1 cellular context compared by ENCODE assay signal in the genomic region with DNA sequence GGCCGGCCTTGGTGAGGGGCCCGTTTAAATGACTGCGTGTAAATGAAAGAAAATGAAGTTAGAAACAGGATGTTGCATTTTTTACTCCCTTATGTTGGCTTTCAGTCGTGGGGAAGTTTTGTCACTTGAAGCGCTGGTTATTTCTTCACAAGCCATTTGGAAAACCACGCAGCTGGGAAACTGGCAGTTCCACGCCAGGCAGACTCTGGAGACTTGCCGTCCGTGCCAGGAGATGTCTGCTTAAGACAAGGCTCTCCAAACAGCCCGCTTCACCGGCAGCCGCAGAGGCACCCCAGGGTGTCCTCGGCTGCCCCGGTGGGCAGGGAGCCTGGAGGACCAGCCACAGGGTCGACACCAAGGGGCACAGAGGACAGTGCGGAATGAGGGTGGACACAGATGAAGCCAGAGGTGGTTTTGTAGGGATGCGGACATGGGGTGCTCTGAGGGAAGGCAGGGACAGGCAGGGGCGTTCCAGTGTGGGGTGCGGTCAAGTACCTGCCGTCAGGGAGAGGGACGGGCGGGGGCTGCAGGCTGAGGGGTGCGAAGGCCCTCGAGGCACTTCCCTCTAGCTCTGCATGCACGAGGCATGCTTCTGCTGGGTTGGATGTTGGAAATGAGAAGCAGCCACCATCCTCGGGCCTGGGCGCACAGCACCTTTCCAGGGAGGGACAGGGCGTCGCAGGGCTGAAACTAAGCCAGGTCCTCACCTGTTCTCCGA.
A peak's percentile ranks its signal among the peaks of the same experiment; 100 is the strongest.
TF ChIP-seq lines count a peak whose summit lies in the region.

No MANE protein-coding gene starts in this region.

TF ChIP-seq in HepG2, 621 proteins besides CTCF, POLR2A, EP300 and RAD21:
- TF ChIP-seq AGO1 (IDR thresholded peaks at IDR 0.05; ENCODE audit: low read depth, low read length, poor library complexity, severe bottlenecking) (peak; percentile 29), ZNF629 (CRISPR knock-in tag; conservative IDR thresholded peaks at IDR 0.05) (no peak)
TF ChIP-seq in HepG2: peak in this region for 1.
